In the genomic region with DNA sequence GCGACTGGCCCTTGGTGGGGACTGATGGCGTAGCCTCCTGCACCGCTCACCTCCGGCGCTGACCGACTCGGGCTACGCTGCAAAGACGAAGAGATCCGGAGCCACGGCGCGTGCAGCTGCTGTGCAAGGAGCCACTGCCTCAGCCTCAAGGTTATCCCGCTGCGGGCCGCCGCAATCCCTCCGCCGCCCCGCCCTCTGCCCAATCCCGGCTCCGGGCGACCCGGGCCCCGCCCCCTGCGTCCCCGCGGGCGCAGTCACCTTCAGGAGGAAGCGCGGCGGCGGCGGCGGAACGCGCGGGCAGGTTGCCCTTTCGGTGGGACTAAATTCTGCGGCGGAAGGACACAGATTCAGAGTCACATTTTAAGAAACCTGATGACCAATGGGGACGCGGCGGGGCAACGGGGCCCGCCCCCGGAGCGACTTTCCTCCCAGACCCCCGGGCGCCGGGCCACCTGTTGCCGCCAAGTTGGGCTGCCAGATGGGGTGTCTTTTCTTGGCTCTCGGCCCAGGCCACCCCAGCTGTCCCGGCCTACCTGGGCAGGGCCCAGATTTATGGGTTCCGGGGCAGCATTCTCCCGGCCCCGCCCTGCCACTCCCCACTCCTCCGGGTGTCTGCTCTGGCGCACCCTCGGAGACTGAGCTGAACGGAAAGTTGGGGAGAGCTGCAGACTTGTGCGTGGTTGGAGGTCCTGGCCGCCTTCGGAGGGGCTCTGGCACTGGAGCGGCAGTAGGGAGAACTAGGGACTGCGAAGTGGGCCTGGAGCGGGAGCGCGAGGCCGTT, we compare ENCODE assay signal across 8 cellular contexts. TPM values are rescaled to one million over a fixed set of nuclear protein-coding genes. Genes with fewer than 3 reads are reported as not detected.
A peak's percentile ranks its signal among the peaks of the same experiment; 100 is the strongest.
DNase-seq lines count a peak whose midpoint lies in the region; ATAC-seq and TF ChIP-seq lines count a peak whose summit lies in the region.

TSS of gene PKM (minus strand) at position 125 of the 781 bp plus-strand sequence. CDS start 12,093 bp downstream, outside the sequence.

- H3K4me3 ChIP-seq in liver (ENCODE audit: low read depth in 1 of 3, low read length in 3 of 3) = peak within 1 kb of the TSS; percentile 65 to 83 (median 75)

- TF ChIP-seq CTCF in C4-2B (conservative IDR thresholded peaks at IDR 0.05) = no peak
- no peak for TF ChIP-seq CTCF in liver (IDR thresholded peaks at IDR 0.05; ENCODE audit: low read depth, low read length, missing input control)

- H3K4me1 ChIP-seq in liver (ENCODE audit: control insufficient read depth in 4 of 4, insufficient read depth in 4 of 4, low read length in 3 of 4) = peaks cover 4 to 20% (median 14%) of the 10 kb centered on the region in 4 donors

- DNase-seq in HK-2 (ENCODE audit: unreplicated experiment) (peak; percentile 95), NCI-H82 treated with DMSO at 0.1 percent for 48 hours (lab: John Stamatoyannopoulos, UW; ENCODE audit: unreplicated experiment) (peak; percentile 94), dermis microvascular lymphatic vessel endothelial cell (ENCODE audit: low read depth in 2 of 2) (peak; percentile 94 to 95)
- peak; percentile 97 for DNase-seq in activated CD4-positive, alpha-beta memory T cell treated with anti-CD3 and anti-CD28 coated beads for 36 hours
- peak; percentile 98 for DNase-seq in stimulated activated CD4-positive, alpha-beta T cell treated with anti-CD3 and anti-CD28 coated beads, Interleukin-4, amount 100 ng/mL, for 1 hour

- CTCF ChIA-PET in activated CD4-positive, alpha-beta memory T cell treated with anti-CD3 and anti-CD28 coated beads for 36 hours (lab: Charles Lee) = interaction anchor here (1.1 kb wide), 2 partner anchors 33 to 145 kb away, joined by 3 read pairs; partner anchors contain the start of gene HEXA

- no peak for TF ChIP-seq RAD21 in liver (IDR thresholded peaks at IDR 0.05)

- intact Hi-C loops in activated CD4-positive, alpha-beta memory T cell treated with anti-CD3 and anti-CD28 coated beads for 36 hours (cut with micrococcal nuclease) = loop anchor here (10.0 kb wide), 1 partner anchor 554 kb away; the partner anchor contains the start of gene ADPGK

- H3K36me3 Mint-ChIP-seq in activated CD4-positive, alpha-beta memory T cell treated with anti-CD3 and anti-CD28 coated beads for 36 hours = peaks cover 34% of the 10 kb centered on the region

- peak within 1 kb of the TSS; percentile 94 for H3K4me3 Mint-ChIP-seq in activated CD4-positive, alpha-beta memory T cell treated with anti-CD3 and anti-CD28 coated beads for 36 hours

- H3K27ac ChIP-seq in C4-2B (peak within 1 kb of the TSS; percentile 95), liver (ENCODE audit: low read depth in 1 of 2, low read length in 2 of 2) (peak within 1 kb of the TSS; percentile 90 to 93)

- H3K9ac ChIP-seq in liver (ENCODE audit: low read depth in 1 of 2, low read length in 2 of 2) = peak within 1 kb of the TSS; percentile 49 to 56

- WGBS in liver = 2% methylated on average over 70 of the region's 70 CpGs

- H3K9me3 ChIP-seq in liver (ENCODE audit: control insufficient read depth in 4 of 4, low read length in 3 of 4) = no peaks in the 10 kb centered on the region

- H3K9me3 Mint-ChIP-seq in activated CD4-positive, alpha-beta memory T cell treated with anti-CD3 and anti-CD28 coated beads for 36 hours = no peaks in the 10 kb centered on the region

- H3K27ac Mint-ChIP-seq in activated CD4-positive, alpha-beta memory T cell treated with anti-CD3 and anti-CD28 coated beads for 36 hours = peak within 1 kb of the TSS; percentile 98

- no peaks in the 10 kb centered on the region for H3K27me3 ChIP-seq in liver (ENCODE audit: control insufficient read depth in 4 of 4, insufficient read depth in 4 of 4, low read length in 3 of 4)

- H3K4me1 Mint-ChIP-seq in activated CD4-positive, alpha-beta memory T cell treated with anti-CD3 and anti-CD28 coated beads for 36 hours (ENCODE audit: low read depth) = peaks cover 27% of the 10 kb centered on the region

- POLR2A ChIA-PET in activated CD4-positive, alpha-beta memory T cell treated with anti-CD3 and anti-CD28 coated beads for 36 hours (lab: Charles Lee) = interaction anchor here (0.6 to 5.5 kb wide), 14 partner anchors 7 to 243 kb away, joined by 3 to 37 read pairs (median 4); partner anchors contain the start of genes ARIH1, MYO9A and SENP8

- no peaks in the 10 kb centered on the region for H3K36me3 ChIP-seq in liver (ENCODE audit: control insufficient read depth in 4 of 4, insufficient read depth in 3 of 4, low read depth in 1 of 4, low read length in 3 of 4)

- ATAC-seq in GM19397 (IDR thresholded peaks at IDR 0.05; ENCODE audit: unreplicated experiment) = peak; percentile 46

- H3K27me3 Mint-ChIP-seq in activated CD4-positive, alpha-beta memory T cell treated with anti-CD3 and anti-CD28 coated beads for 36 hours = no peaks in the 10 kb centered on the region

TF ChIP-seq in liver, 16 proteins besides CTCF, POLR2A, EP300 and RAD21:
- TF ChIP-seq SP1 (IDR thresholded peaks at IDR 0.05) (peak; percentile 41), FOXA1 (IDR thresholded peaks at IDR 0.05) (peak; percentile 33), ATF3 (IDR thresholded peaks at IDR 0.05) (no peak), GABPA (IDR thresholded peaks at IDR 0.05 in 1 of 2, conservative IDR thresholded peaks at IDR 0.05 in 1 of 2) (peak in 1 of 2 donors; percentile 20), RXRA (IDR thresholded peaks at IDR 0.05) (peak in 1 of 2 donors; percentile 28), JUND (IDR thresholded peaks at IDR 0.05) (no peak), YY1 (IDR thresholded peaks at IDR 0.05) (no peak)
- TF ChIP-seq, protein P1, sequence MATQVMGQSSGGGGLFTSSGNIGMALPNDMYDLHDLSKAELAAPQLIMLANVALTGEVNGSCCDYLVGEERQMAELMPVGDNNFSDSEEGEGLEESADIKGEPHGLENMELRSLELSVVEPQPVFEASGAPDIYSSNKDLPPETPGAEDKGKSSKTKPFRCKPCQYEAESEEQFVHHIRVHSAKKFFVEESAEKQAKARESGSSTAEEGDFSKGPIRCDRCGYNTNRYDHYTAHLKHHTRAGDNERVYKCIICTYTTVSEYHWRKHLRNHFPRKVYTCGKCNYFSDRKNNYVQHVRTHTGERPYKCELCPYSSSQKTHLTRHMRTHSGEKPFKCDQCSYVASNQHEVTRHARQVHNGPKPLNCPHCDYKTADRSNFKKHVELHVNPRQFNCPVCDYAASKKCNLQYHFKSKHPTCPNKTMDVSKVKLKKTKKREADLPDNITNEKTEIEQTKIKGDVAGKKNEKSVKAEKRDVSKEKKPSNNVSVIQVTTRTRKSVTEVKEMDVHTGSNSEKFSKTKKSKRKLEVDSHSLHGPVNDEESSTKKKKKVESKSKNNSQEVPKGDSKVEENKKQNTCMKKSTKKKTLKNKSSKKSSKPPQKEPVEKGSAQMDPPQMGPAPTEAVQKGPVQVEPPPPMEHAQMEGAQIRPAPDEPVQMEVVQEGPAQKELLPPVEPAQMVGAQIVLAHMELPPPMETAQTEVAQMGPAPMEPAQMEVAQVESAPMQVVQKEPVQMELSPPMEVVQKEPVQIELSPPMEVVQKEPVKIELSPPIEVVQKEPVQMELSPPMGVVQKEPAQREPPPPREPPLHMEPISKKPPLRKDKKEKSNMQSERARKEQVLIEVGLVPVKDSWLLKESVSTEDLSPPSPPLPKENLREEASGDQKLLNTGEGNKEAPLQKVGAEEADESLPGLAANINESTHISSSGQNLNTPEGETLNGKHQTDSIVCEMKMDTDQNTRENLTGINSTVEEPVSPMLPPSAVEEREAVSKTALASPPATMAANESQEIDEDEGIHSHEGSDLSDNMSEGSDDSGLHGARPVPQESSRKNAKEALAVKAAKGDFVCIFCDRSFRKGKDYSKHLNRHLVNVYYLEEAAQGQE (IDR thresholded peaks at IDR 0.05) = peak; percentile 24

RNA-seq across cellular contexts. Expression of gene PKM, which starts in this region (rescaled TPM):
- total RNA-seq in activated CD4-positive, alpha-beta memory T cell treated with anti-CD3 and anti-CD28 coated beads for 36 hours = 1,000 to 10,000 TPM; 2,032 to 2,053 TPM
- 682 and 1,022 TPM in 2 replicates for total RNA-seq in dermis microvascular lymphatic vessel endothelial cell
- 10 to 100 TPM; 30.5 to 61.2 TPM for total RNA-seq in liver
- polyA plus RNA-seq in liver = 10 to 100 TPM; 12.9 to 28.9 TPM

Comparison
In these comparisons a context has a peak if more than half of its experiments do, and no peak if none do; other contexts are left out.
1. Peak in every context shown above with its lines: DNase-seq, ATAC-seq, H3K4me3 ChIP-seq and H3K27ac ChIP-seq.
2. RNA of gene PKM (total RNA-seq): 2,032 to 2,053 TPM in activated CD4-positive, alpha-beta memory T cell treated with anti-CD3 and anti-CD28 coated beads for 36 hours and 682 to 1,022 TPM in dermis microvascular lymphatic vessel endothelial cell; 30.5 to 61.2 TPM in liver; every median in the first group is over 10 times any median in the second.